ENCODE assay signal across 21 cellular contexts in genomic region chr15:40293006-40293405, GRCh38. TPM values are rescaled to one million over a fixed set of nuclear protein-coding genes. Genes with fewer than 3 reads are reported as not detected.
DNase-seq lines count a peak whose midpoint lies in the region; ATAC-seq, FAIRE-seq and TF ChIP-seq lines count a peak whose summit lies in the region.
"Had no signal": no experiment of that assay in that cellular context is flagged by ENCODE, and none has a peak within 500 bp of the region (broad histone marks: within the 10 kb centered on the region; RNA-seq: fewer than 3 reads in every experiment).

No MANE protein-coding gene starts in this region.

- H3K36me3 ChIP-seq in IMR-90 (ENCODE audit: control insufficient read depth, insufficient read depth, low read length), result no peaks in the 10 kb centered on the region
- no peaks in the 10 kb centered on the region for H3K36me3 ChIP-seq in kidney (ENCODE audit: control insufficient read depth in 1 of 2, insufficient read depth in 2 of 2, low read length in 2 of 2)
- peaks cover 0 to 100% (median 66%) of the 10 kb centered on the region in 6 donors for H3K36me3 ChIP-seq in spleen
- H3K36me3 ChIP-seq: MG63 had no signal

- no peak overlapping the region for H3K18ac ChIP-seq in IMR-90 (ENCODE audit: low read depth, low read length)

- H2BK20ac ChIP-seq in IMR-90 (ENCODE audit: low read depth, low read length), result no peak overlapping the region

- H3K4me1 ChIP-seq in IMR-90 (ENCODE audit: control insufficient read depth, insufficient read depth, low read length) (no peaks in the 10 kb centered on the region), kidney (ENCODE audit: control insufficient read depth in 1 of 2, insufficient read depth in 1 of 2, low read depth in 1 of 2, low read length in 2 of 2) (peaks cover 10% of the 10 kb centered on the region in 2 donors), spleen (peaks cover 0 to 26% (median 7%) of the 10 kb centered on the region in 6 donors)

- H2BK15ac ChIP-seq in IMR-90 (ENCODE audit: low read depth, low read length), result no peak overlapping the region

- H2AFZ ChIP-seq in IMR-90 (replicated peaks; ENCODE audit: low read length, poor library complexity), result no peak overlapping the region

- no TSS peak for BruUV-seq in IMR-90 (replicated peaks; lab: Mats Ljungman, UMichigan)

- no peak overlapping the region for H4K8ac ChIP-seq in IMR-90 (ENCODE audit: low read depth in 2 of 2, low read length in 2 of 2)

- H3K56ac ChIP-seq in IMR-90 (ENCODE audit: extremely low read depth, insufficient read depth, low read length), result no peak overlapping the region

- H3K9ac ChIP-seq in IMR-90 (ENCODE audit: low read depth, low read length), result no peak overlapping the region
- no peak overlapping the region for H3K9ac ChIP-seq in kidney (ENCODE audit: low read length in 2 of 2)

- H3K9me3 ChIP-seq in IMR-90 (ENCODE audit: control insufficient read depth, insufficient read depth, low read length) (no peaks in the 10 kb centered on the region), kidney (ENCODE audit: control insufficient read depth in 1 of 2, low read length in 2 of 2) (no peaks in the 10 kb centered on the region), spleen (no peaks in the 10 kb centered on the region)
- H3K9me3 ChIP-seq: MG63 had no signal

- no peak for TF ChIP-seq RAD21 in IMR-90 (IDR thresholded peaks at IDR 0.05; ENCODE audit: low read length)

- H4K91ac ChIP-seq in IMR-90 (ENCODE audit: insufficient read depth, low read depth, low read length), result no peak overlapping the region

- TF ChIP-seq POLR2A in IMR-90 (IDR thresholded peaks at IDR 0.05; ENCODE audit: low read depth, low read length) (no peak), spleen (IDR thresholded peaks at IDR 0.05) (no peak)

- no peak overlapping the region for H3K4ac ChIP-seq in IMR-90 (ENCODE audit: low read depth, low read length)

- ATAC-seq in Right ventricle myocardium superior (ENCODE audit: poor library complexity) (no peak), left cardiac atrium (no peak), IMR-90 (ENCODE audit: low read depth) (no peak), GM18867 (IDR thresholded peaks at IDR 0.05; ENCODE audit: unreplicated experiment) (no peak)
- ATAC-seq: K562, Right ventricle myocardium inferior had no signal

- H3K23ac ChIP-seq in IMR-90 (ENCODE audit: low read depth, low read length), result no peak overlapping the region

- H3K27me3 ChIP-seq in IMR-90 (ENCODE audit: control insufficient read depth, insufficient read depth, low read length) (peaks cover 82% of the 10 kb centered on the region), spleen (replicated peaks in 1 of 7) (peaks cover 0 to 13% (median 0%) of the 10 kb centered on the region in 7 donors)
- H3K27me3 ChIP-seq: MG63 had no signal

- CTCF ChIA-PET in IMR-90 (lab: Yijun Ruan, JAX), result no interaction called here

- no peak overlapping the region for H4K5ac ChIP-seq in IMR-90 (ENCODE audit: low read depth, low read length)

- intact Hi-C loops in Right ventricle myocardium superior (cut with DNase I) (no loop called here), left cardiac atrium (cut with DNase I) (no loop called here), IMR-90 (cut with micrococcal nuclease) (no loop called here), kidney (cut with DNase I) (no loop called here), spleen (cut with DNase I; ENCODE audit: low total_unique reads) (no loop called here)

- POLR2A ChIA-PET in IMR-90 (lab: Charles Lee; ENCODE audit: unreplicated experiment), result no interaction called here

- TF ChIP-seq CTCF in IMR-90 (conservative IDR thresholded peaks at IDR 0.05; ENCODE audit: low read depth, low read length) (no peak), kidney (IDR thresholded peaks at IDR 0.05; ENCODE audit: borderline replicate concordance, extremely low read depth, insufficient read depth) (no peak), spleen (IDR thresholded peaks at IDR 0.05 in 8 of 11, conservative IDR thresholded peaks at IDR 0.05 in 3 of 11) (no peak)

- no peaks in the 10 kb centered on the region for H3K79me1 ChIP-seq in IMR-90 (ENCODE audit: low read depth in 1 of 2, low read length in 2 of 2)

- dilution Hi-C loops in IMR-90 (cut with HindIII; ENCODE audit: low sequenced_read_pairs, unreplicated experiment), result no loop called here

- H3K14ac ChIP-seq in IMR-90 (replicated peaks; ENCODE audit: low read depth, low read length), result no peak overlapping the region

- H3K9me1 ChIP-seq in IMR-90 (ENCODE audit: insufficient read depth, low read length), result no peaks in the 10 kb centered on the region

- no peak overlapping the region for H3K27ac ChIP-seq in IMR-90 (ENCODE audit: insufficient read depth, low read length)
- no peak overlapping the region for H3K27ac ChIP-seq in kidney (ENCODE audit: low read depth in 2 of 2, low read length in 2 of 2)
- no peak overlapping the region for H3K27ac ChIP-seq in spleen

- no peak overlapping the region for H2BK120ac ChIP-seq in IMR-90 (ENCODE audit: low read depth, low read length)

- no peak for FAIRE-seq in kidney (lab: Jason Lieb, UNC)
- FAIRE-seq: A204.1, K562 had no signal

- H3K4me2 ChIP-seq in IMR-90 (ENCODE audit: low read depth, low read length), result no peak overlapping the region

- in situ Hi-C loops in IMR-90 (cut with MboI; ENCODE audit: low sequenced_read_pairs), result no loop called here

- H3K4me3 ChIP-seq in IMR-90 (ENCODE audit: insufficient read depth, low read depth, low read length), result no peak overlapping the region
- H3K4me3 ChIP-seq in kidney (ENCODE audit: low read length in 2 of 2), result no peak overlapping the region
- no peak overlapping the region for H3K4me3 ChIP-seq in spleen
- H3K4me3 ChIP-seq: K562, MG63 had no signal

- H2AK9ac ChIP-seq in IMR-90 (replicated peaks; ENCODE audit: low read depth, low read length, poor library complexity), result peak overlapping the region; percentile 34

- H2BK5ac ChIP-seq in IMR-90 (ENCODE audit: low read depth, low read length, poor library complexity, severe bottlenecking), result no peak overlapping the region

- no peaks in the 10 kb centered on the region for H4K20me1 ChIP-seq in IMR-90 (ENCODE audit: insufficient read depth, low read length)

- DNase-seq in Right ventricle myocardium superior (peak; percentile 17), left cardiac atrium (no peak), IMR-90 (no peak), kidney (peak; percentile 54), spleen (peak; percentile 41), NK-92 (lab: John Stamatoyannopoulos, UW; ENCODE audit: unreplicated experiment) (no peak)
- DNase-seq: EL, GF-D8, H9, HFFc6, MG63, NCI-H1417 treated with DMSO at 0.1 percent for 48 hours, NCI-H187 treated with DMSO at 0.1 percent for 48 hours, NCI-H2107, NCI-H446 treated with DMSO at 0.1 percent for 48 hours, NCI-H526 treated with DMSO at 0.1 percent for 48 hours had no signal

- no peak overlapping the region for H2AK5ac ChIP-seq in IMR-90 (ENCODE audit: low read depth, low read length)

TF ChIP-seq in IMR-90, 13 proteins besides CTCF, POLR2A, EP300 and RAD21 (continues in another document):
- TF ChIP-seq MXI1 (IDR thresholded peaks at IDR 0.05; ENCODE audit: borderline replicate concordance, low read depth, low read length), result no peak

RNA-seq across cellular contexts. Expression of gene ANKRD63, which starts 10.1 kb away (rescaled TPM):
- total RNA-seq in Right ventricle myocardium superior (0.65 TPM), left cardiac atrium (under 1 TPM in 1 of 2 donors, not detected in 1; 0.65 TPM), IMR-90 (2012; rRNA removed) (under 0.01 TPM in 1 of 2 replicates, not detected in the other), kidney (not detected), spleen (not detected)
- polyA plus RNA-seq in IMR-90 (2012; rRNA removed) (not detected in 2 replicates), kidney (ENCODE audit: insufficient read depth, low read depth, low replicate concordance) (not detected), spleen (not detected)
- polyA plus RNA-seq in IMR-90 (2012; cell fraction: cytosol; rRNA removed), result not detected in 2 replicates
- 0.05 TPM in 1 of 2 replicates, not detected in the other for polyA plus RNA-seq in IMR-90 (2012; cell fraction: nucleus; rRNA removed; ENCODE audit: low replicate concordance)
- total RNA-seq: HFFc6, LHCN-M2 had no signal

RNA-seq across cellular contexts. Expression of gene PLCB2, which starts 14.7 kb away (rescaled TPM):
- total RNA-seq in Right ventricle myocardium superior (7.7 TPM), left cardiac atrium (10 to 100 TPM in 1 of 2 donors, 1 to 10 TPM in 1; 8.4 to 13.5 TPM), IMR-90 (2012; rRNA removed) (0.18 and 0.28 TPM in 2 replicates), kidney (37.2 TPM), spleen (100 to 1,000 TPM; 175 to 247 (median 189) TPM)
- polyA plus RNA-seq in IMR-90 (2012; rRNA removed) (0.87 and 1.4 TPM in 2 replicates), kidney (ENCODE audit: insufficient read depth, low read depth, low replicate concordance) (4.4 TPM), spleen (100 to 1,000 TPM in 2 of 3 donors, 10 to 100 TPM in 1; 63.8 to 190 (median 168) TPM)
- polyA plus RNA-seq in IMR-90 (2012; cell fraction: cytosol; rRNA removed), result 0.45 and 0.78 TPM in 2 replicates
- 2.8 and 3.8 TPM in 2 replicates for polyA plus RNA-seq in IMR-90 (2012; cell fraction: nucleus; rRNA removed; ENCODE audit: low replicate concordance)

RNA-seq across cellular contexts. Expression of gene INAFM2, which starts 30.5 kb away (rescaled TPM):
- total RNA-seq in Right ventricle myocardium superior (56.2 TPM), left cardiac atrium (10 to 100 TPM; 53.4 to 76.6 TPM), IMR-90 (2012; rRNA removed) (10.4 and 13.1 TPM in 2 replicates), kidney (21.6 TPM), spleen (10 to 100 TPM; 16.8 to 29.6 (median 22.9) TPM)
- polyA plus RNA-seq in IMR-90 (2012; rRNA removed) (11.7 and 14.0 TPM in 2 replicates), kidney (ENCODE audit: insufficient read depth, low read depth, low replicate concordance) (14.7 TPM), spleen (10 to 100 TPM in 1 of 3 donors, 1 to 10 TPM in 2; 7.4 to 10.9 (median 9.8) TPM)
- 4.2 and 6.0 TPM in 2 replicates for polyA plus RNA-seq in IMR-90 (2012; cell fraction: cytosol; rRNA removed)
- 6.6 and 18.3 TPM in 2 replicates for polyA plus RNA-seq in IMR-90 (2012; cell fraction: nucleus; rRNA removed; ENCODE audit: low replicate concordance)

RNA-seq across cellular contexts. Expression of gene CCDC9B, which starts 47.7 kb away (rescaled TPM):
- 155 TPM for total RNA-seq in Right ventricle myocardium superior
- 10 to 100 TPM; 72.1 to 83.8 TPM for total RNA-seq in left cardiac atrium
- total RNA-seq in IMR-90 (2012; rRNA removed), result 19.7 and 30.0 TPM in 2 replicates
- 26.0 and 30.9 TPM in 2 replicates for polyA plus RNA-seq in IMR-90 (2012; rRNA removed)
- polyA plus RNA-seq in IMR-90 (2012; cell fraction: cytosol; rRNA removed), result 7.0 and 19.7 TPM in 2 replicates
- 52.6 and 88.0 TPM in 2 replicates for polyA plus RNA-seq in IMR-90 (2012; cell fraction: nucleus; rRNA removed; ENCODE audit: low replicate concordance)
- total RNA-seq in kidney, result 60.0 TPM
- polyA plus RNA-seq in kidney (ENCODE audit: insufficient read depth, low read depth, low replicate concordance), result 4.7 TPM
- total RNA-seq in spleen, result 10 to 100 TPM in 3 of 7 donors, 1 to 10 TPM in 4; 3.5 to 19.4 (median 9.4) TPM
- polyA plus RNA-seq in spleen, result 1 to 10 TPM; 2.2 to 8.0 (median 3.1) TPM

RNA-seq across cellular contexts. Expression of gene PAK6, which starts 54.1 kb away (rescaled TPM):
- total RNA-seq in Right ventricle myocardium superior (9.7 TPM), left cardiac atrium (10 to 100 TPM in 1 of 2 donors, 1 to 10 TPM in 1; 6.8 to 10.1 TPM), IMR-90 (2012; rRNA removed) (not detected in 2 replicates), kidney (11.9 TPM), spleen (1 to 10 TPM; 1.5 to 5.4 (median 2.0) TPM)
- polyA plus RNA-seq in IMR-90 (2012; rRNA removed) (0.21 TPM in 1 of 2 replicates, not detected in the other), kidney (ENCODE audit: insufficient read depth, low read depth, low replicate concordance) (8.1 TPM), spleen (under 1 TPM; 0.24 to 0.46 (median 0.38) TPM)
- 0.07 TPM in 1 of 2 replicates, not detected in the other for polyA plus RNA-seq in IMR-90 (2012; cell fraction: cytosol; rRNA removed)
- 0.13 and 0.14 TPM in 2 replicates for polyA plus RNA-seq in IMR-90 (2012; cell fraction: nucleus; rRNA removed; ENCODE audit: low replicate concordance)
- total RNA-seq: HFFc6 had no signal

Comparison
In these comparisons a context has a peak if more than half of its experiments do, and no peak if none do; other contexts are left out.
1. DNase-seq: peak in Right ventricle myocardium superior (single experiment), kidney (single experiment) and spleen (single experiment); none in left cardiac atrium (single experiment), IMR-90 (single experiment) and NK-92 (single experiment).